9 cellular contexts compared by ENCODE assay signal in the genomic region with DNA sequence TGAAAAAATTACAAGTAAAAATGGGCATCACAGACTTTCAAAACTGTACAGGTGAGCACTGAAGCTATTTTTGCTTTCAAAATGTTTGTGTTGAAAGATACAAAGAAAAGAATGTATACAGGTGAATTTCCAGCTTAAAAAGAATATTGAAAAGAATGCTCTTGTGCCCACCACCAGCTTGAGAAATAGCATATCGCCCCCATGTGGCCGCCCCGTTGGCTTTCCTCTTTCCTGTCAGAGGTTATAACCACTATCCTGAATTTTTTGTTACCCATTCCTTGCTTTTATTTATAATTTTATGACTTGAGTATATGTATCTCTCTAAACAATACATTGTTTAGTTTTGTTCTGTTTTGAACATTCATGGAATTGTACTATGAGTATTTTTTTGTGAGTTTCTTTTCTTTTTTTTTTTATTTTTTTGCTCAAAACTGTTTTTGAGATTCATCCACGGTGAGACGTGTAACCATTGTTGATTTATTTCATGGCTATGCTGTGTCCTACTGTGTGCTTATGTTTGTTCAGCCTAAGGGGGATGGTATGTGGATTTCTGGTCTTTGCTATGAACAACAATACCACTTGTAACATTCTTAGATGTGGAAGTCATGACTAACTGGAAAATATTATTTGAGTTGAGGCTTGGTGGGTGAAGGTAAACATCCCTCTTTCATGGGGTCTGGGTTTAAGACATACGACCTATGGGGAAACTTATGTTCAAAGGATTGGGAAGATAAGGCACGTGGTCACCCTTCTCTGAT. TPM values are rescaled to one million over a fixed set of nuclear protein-coding genes. Genes with fewer than 3 reads are reported as not detected.
DNase-seq lines count a peak whose midpoint lies in the region; ATAC-seq and TF ChIP-seq lines count a peak whose summit lies in the region.
"Had no signal": no experiment of that assay in that cellular context is flagged by ENCODE, and none has a peak within 500 bp of the region (broad histone marks: within the 10 kb centered on the region; RNA-seq: fewer than 3 reads in every experiment).

No MANE protein-coding gene starts in this region.

- intact Hi-C loops in PC-3 (cut with micrococcal nuclease), result loop anchor here (10.0 kb wide), 1 partner anchor 444 kb away; no protein-coding TSS in a partner anchor

- no peak overlapping the region for H3K9ac ChIP-seq in PC-3 (ENCODE audit: low read length)

- no peak overlapping the region for H2AFZ ChIP-seq in PC-3 (ENCODE audit: low read length)

- BruUV-seq in PC-3 (replicated peaks; lab: Mats Ljungman, UMichigan), result no TSS peak

- TF ChIP-seq CTCF in BJ (IDR thresholded peaks at IDR 0.05; ENCODE audit: insufficient read depth, low read depth, low read length) (peak; percentile 55), GM12874 (IDR thresholded peaks at IDR 0.05; ENCODE audit: insufficient read depth, low read depth, low read length) (peak; percentile 51), PC-3 (conservative IDR thresholded peaks at IDR 0.05; ENCODE audit: low read depth, low read length) (peak; percentile 84), foreskin fibroblast (IDR thresholded peaks at IDR 0.05; ENCODE audit: low read depth, low read length) (peak; percentile 44), omental fat pad (IDR thresholded peaks at IDR 0.05) (no peak)

- no peak overlapping the region for H3K4me3 ChIP-seq in BJ (ENCODE audit: low read depth, low read length)
- H3K4me3 ChIP-seq in PC-3 (ENCODE audit: low read length), result no peak overlapping the region
- H3K4me3 ChIP-seq in foreskin fibroblast (ENCODE audit: low read depth in 1 of 2, low read length in 2 of 2), result no peak overlapping the region
- H3K4me3 ChIP-seq in effector memory CD4-positive, alpha-beta T cell (ENCODE audit: insufficient read depth, low read depth, low read length, poor library complexity, severe bottlenecking), result no peak overlapping the region

- H3K27me3 ChIP-seq in BJ (ENCODE audit: control insufficient read depth, insufficient read depth, low read length), result peaks cover 1% of the 10 kb centered on the region
- no peaks in the 10 kb centered on the region for H3K27me3 ChIP-seq in PC-3 (ENCODE audit: low read length)
- H3K27me3 ChIP-seq in effector memory CD4-positive, alpha-beta T cell (replicated peaks; ENCODE audit: control insufficient read depth, insufficient read depth, low read length, poor library complexity, severe bottlenecking), result peaks cover 4% of the 10 kb centered on the region

- H3K79me2 ChIP-seq in PC-3 (ENCODE audit: low read length), result no peaks in the 10 kb centered on the region

- ATAC-seq in PC-3, result no peak
- no peak for ATAC-seq in GM21447 (IDR thresholded peaks at IDR 0.05; ENCODE audit: unreplicated experiment)
- ATAC-seq in omental fat pad (ENCODE audit: low FRiP score), result no peak

- H3F3A ChIP-seq in PC-3 (ENCODE audit: low read length, unreplicated experiment), result no peaks in the 10 kb centered on the region

- H3K9me3 ChIP-seq in PC-3 (ENCODE audit: low read length), result no peaks in the 10 kb centered on the region
- H3K9me3 ChIP-seq in effector memory CD4-positive, alpha-beta T cell (ENCODE audit: control insufficient read depth, low read length), result no peaks in the 10 kb centered on the region

- no peak overlapping the region for H3K4me2 ChIP-seq in PC-3 (ENCODE audit: low read length)

- POLR2A ChIA-PET in BJ (lab: Charles Lee) (no interaction called here), PC-3 (lab: Charles Lee; ENCODE audit: unreplicated experiment) (no interaction called here)

- H3K27ac ChIP-seq in PC-3 (ENCODE audit: low read length), result no peak overlapping the region
- H3K27ac ChIP-seq in effector memory CD4-positive, alpha-beta T cell (ENCODE audit: insufficient read depth, low read length, poor library complexity, severe bottlenecking), result no peak overlapping the region

- no peaks in the 10 kb centered on the region for H3K4me1 ChIP-seq in PC-3 (ENCODE audit: insufficient read depth, low read length)
- H3K4me1 ChIP-seq in effector memory CD4-positive, alpha-beta T cell (ENCODE audit: control insufficient read depth, insufficient read depth, low read length, poor library complexity, severe bottlenecking), result no peaks in the 10 kb centered on the region

- CTCF ChIA-PET in BJ (lab: Yijun Ruan, JAX) (interaction anchor here (0.6 to 1.8 kb wide), 6 partner anchors 10 to 69 kb away, joined by 3 to 10 read pairs (median 3); partner anchors contain the start of gene TRPM8), PC-3 (lab: Charles Lee) (interaction anchor here (0.6 to 0.9 kb wide), 2 partner anchors 71 to 96 kb away, joined by 4 to 19 read pairs; no protein-coding TSS in a partner anchor)

- no peak for DNase-seq in BJ (ENCODE audit: low read depth)
- peak; percentile 56 for DNase-seq in PC-3
- peak in 1 of 2 donors; percentile 33 for DNase-seq in foreskin fibroblast
- no peak for DNase-seq in Ammon's horn (ENCODE audit: low spot score)
- no peak for DNase-seq in effector memory CD4-positive, alpha-beta T cell
- DNase-seq in omental fat pad (ENCODE audit: low spot score), result no peak

- H3K9me2 ChIP-seq in PC-3 (replicated peaks; ENCODE audit: low read length), result no peaks in the 10 kb centered on the region

- H4K20me1 ChIP-seq in PC-3 (ENCODE audit: low read length), result no peaks in the 10 kb centered on the region

- H3K36me3 ChIP-seq in BJ (ENCODE audit: control insufficient read depth, insufficient read depth, low read length), result no peaks in the 10 kb centered on the region
- H3K36me3 ChIP-seq in PC-3 (ENCODE audit: low read depth, low read length), result no peaks in the 10 kb centered on the region
- H3K36me3 ChIP-seq in effector memory CD4-positive, alpha-beta T cell (ENCODE audit: control insufficient read depth, insufficient read depth, low read length), result no peaks in the 10 kb centered on the region

RNA-seq across cellular contexts. Expression of gene TRPM8, which starts 11.6 kb away (rescaled TPM):
- polyA plus RNA-seq in BJ (2011; rRNA removed), result not detected in 2 replicates
- polyA minus RNA-seq in BJ (2011; rRNA and poly(A)+ RNA removed), result not detected in 2 replicates
- total RNA-seq in PC-3 (2014; rRNA removed), result not detected in 2 replicates
- total RNA-seq in omental fat pad, result not detected
- total RNA-seq: mononuclear cell had no signal

Comparison
In these comparisons a context has a peak if more than half of its experiments do, and no peak if none do; other contexts are left out.
1. CTCF ChIP-seq: peak in BJ (single experiment), GM12874 (single experiment), PC-3 (single experiment) and foreskin fibroblast (single experiment); none in omental fat pad (0 of 3).